In the genomic region with DNA sequence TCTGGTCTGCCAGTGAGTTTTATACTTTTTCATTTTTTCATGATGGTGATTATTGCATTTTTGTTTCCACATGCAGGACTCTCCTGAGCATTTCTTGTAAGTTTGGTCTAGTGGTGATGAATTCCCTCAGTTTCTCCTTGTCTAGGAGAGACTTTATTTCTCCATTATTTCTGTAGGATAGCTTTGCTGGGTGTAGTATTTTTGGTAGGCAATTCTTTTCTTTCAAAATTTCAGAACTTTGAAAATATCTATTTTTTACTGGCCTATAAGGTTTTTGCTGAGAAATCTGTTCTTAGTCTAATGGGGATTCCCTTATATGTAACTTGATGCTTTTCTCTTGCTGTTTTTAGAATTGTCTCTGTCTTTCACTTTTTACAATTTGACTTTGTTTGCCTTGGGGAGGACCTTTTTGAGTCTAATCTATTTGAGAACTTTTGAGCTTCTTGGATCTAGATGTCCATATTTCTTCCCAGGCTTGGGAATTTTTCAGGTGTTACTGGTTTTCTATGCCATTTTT, we compare ENCODE assay signal across 10 cellular contexts.
"Had no signal": no experiment of that assay in that cellular context is flagged by ENCODE, and none has a peak within 500 bp of the region (broad histone marks: within the 10 kb centered on the region; RNA-seq: fewer than 3 reads in every experiment).

No MANE protein-coding gene starts in this region.

- FAIRE-seq: H1, H54, HepG2 had no signal

- H3K27me3 Mint-ChIP-seq: IgD-negative memory B cell had no signal

- H3K9ac ChIP-seq: GM23248 had no signal

- H3K4me3 ChIP-seq: GM23248 had no signal

- ATAC-seq: HepG2 had no signal

- H3K4me3 Mint-ChIP-seq: H9, HFFc6, IgD-negative memory B cell had no signal

- H2AFZ ChIP-seq: GM23248 had no signal

- DNase-seq: GM23248, H9, HCEC 1CT, HFFc6, KBM-7 had no signal

- H3K27ac Mint-ChIP-seq: H9, HFFc6 had no signal

- H3K27ac ChIP-seq: GM23248, HL-60 had no signal
